In the genomic region with DNA sequence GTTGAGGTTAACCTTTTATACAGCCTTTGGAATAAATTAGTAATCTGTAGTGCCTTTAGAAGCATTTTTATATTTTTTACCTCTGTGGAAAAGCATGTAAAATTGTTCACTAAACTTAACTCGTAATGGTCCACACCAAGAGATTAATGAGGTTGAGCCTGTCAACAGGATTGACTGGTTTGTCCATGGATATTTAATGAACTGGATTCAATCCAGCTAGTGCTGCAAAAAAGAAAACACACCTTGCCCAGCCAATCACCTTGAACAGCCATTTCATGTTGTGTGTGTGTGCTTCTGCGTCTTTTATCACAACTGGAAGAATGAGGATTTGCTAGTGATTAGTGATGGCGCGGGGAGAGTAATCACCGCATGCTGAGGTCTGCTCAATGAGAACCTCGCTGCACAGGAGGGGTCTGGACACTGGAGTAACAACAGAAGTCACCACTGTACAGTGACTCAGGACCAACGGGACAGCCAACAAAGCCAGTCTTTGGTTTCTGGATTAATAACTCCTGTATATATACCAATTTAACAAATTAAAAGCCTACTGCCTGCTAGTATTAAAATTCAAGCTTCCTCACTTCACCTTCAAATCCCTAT, we compare ENCODE assay signal across 1 cellular context.
TF ChIP-seq lines count a peak whose summit lies in the region.

No MANE protein-coding gene starts in this region.

TF ChIP-seq in GM12878, 131 proteins besides CTCF, POLR2A, EP300 and RAD21:
- no peak for TF ChIP-seq TCF7 (IDR thresholded peaks at IDR 0.05; ENCODE audit: borderline replicate concordance)
